12 cellular contexts compared by ENCODE assay signal in genomic region chr13:49308977-49309408, GRCh38.
DNase-seq lines count a peak whose midpoint lies in the region; ATAC-seq and TF ChIP-seq lines count a peak whose summit lies in the region.
"Had no signal": no experiment of that assay in that cellular context is flagged by ENCODE, and none has a peak within 500 bp of the region (broad histone marks: within the 10 kb centered on the region; RNA-seq: fewer than 3 reads in every experiment).

No MANE protein-coding gene starts in this region.

- no peaks in the 10 kb centered on the region for H3K36me3 ChIP-seq in hepatocyte (replicated peaks; ENCODE audit: insufficient read depth, low read depth)
- H3K36me3 ChIP-seq in rectal smooth muscle tissue (ENCODE audit: control insufficient read depth, insufficient read depth, low read length) = peaks cover 5% of the 10 kb centered on the region

- 87% methylated on average over 11 of the region's 11 CpGs for WGBS in hepatocyte (ENCODE audit: low lambda C conversion rate, missing lambda C conversion rate)

- H3K9me3 ChIP-seq in hepatocyte (ENCODE audit: low read depth) = no peaks in the 10 kb centered on the region
- H3K9me3 ChIP-seq: A549 had no signal

- TF ChIP-seq CTCF in hepatocyte (IDR thresholded peaks at IDR 0.05; ENCODE audit: poor library complexity) (no peak), RWPE1 (conservative IDR thresholded peaks at IDR 0.05; ENCODE audit: low read depth) (no peak)

- H3K27me3 ChIP-seq in hepatocyte (no peaks in the 10 kb centered on the region), rectal smooth muscle tissue (ENCODE audit: control insufficient read depth, insufficient read depth, low read length) (no peaks in the 10 kb centered on the region)

- H4K20me1 ChIP-seq in hepatocyte (ENCODE audit: insufficient read depth, poor library complexity, severe bottlenecking) = no peaks in the 10 kb centered on the region

- H3K79me2 ChIP-seq in hepatocyte = no peaks in the 10 kb centered on the region

- H3K4me2 ChIP-seq in hepatocyte = no peak overlapping the region
- H3K4me2 ChIP-seq: A549 had no signal

- H3K9me2 ChIP-seq in hepatocyte (replicated peaks; ENCODE audit: insufficient read depth) = no peaks in the 10 kb centered on the region

- H3K4me3 ChIP-seq in hepatocyte (no peak overlapping the region), rectal smooth muscle tissue (ENCODE audit: low read length) (no peak overlapping the region)
- H3K4me3 ChIP-seq: A549 had no signal

- H2AFZ ChIP-seq in hepatocyte = no peak overlapping the region

- CTCF ChIA-PET in RWPE1 (lab: Yijun Ruan, JAX) = no interaction called here

- H3K9ac ChIP-seq in rectal smooth muscle tissue (ENCODE audit: low read length) = no peak overlapping the region

- POLR2A ChIA-PET in RWPE1 (lab: Yijun Ruan, JAX; ENCODE audit: low non-redundant PET) = no interaction called here

- H3K4me1 ChIP-seq in hepatocyte (ENCODE audit: insufficient read depth) (peaks cover 18% of the 10 kb centered on the region), rectal smooth muscle tissue (ENCODE audit: control insufficient read depth, insufficient read depth, low read length) (peaks cover 24% of the 10 kb centered on the region)

- ATAC-seq in Right ventricle myocardium inferior = peak; percentile 13
- no peak for ATAC-seq in stimulated activated naive CD8-positive, alpha-beta T cell treated with anti-CD3 and anti-CD28 coated beads, Interleukin-15, Interleukin-2, amounts not matched to agents 100 U/mL and 50 U/mL, for 24 hours
- ATAC-seq: A549 had no signal

- intact Hi-C loops in Right ventricle myocardium inferior (cut with DNase I) = loop anchor here (2.0 to 10.0 kb wide), 4 partner anchors 92 to 536 kb away; no protein-coding TSS in a partner anchor
- intact Hi-C loops in cardiac septum (cut with DNase I) = no loop called here

- H3K27ac ChIP-seq in hepatocyte (peak overlapping the region; percentile 39), rectal smooth muscle tissue (ENCODE audit: low read depth, low read length) (peak overlapping the region; percentile 90), RWPE1 (no peak overlapping the region)
- H3K27ac ChIP-seq: A549 had no signal

- DNase-seq in Right ventricle myocardium inferior (ENCODE audit: missing footprints) (no peak), cardiac septum (ENCODE audit: low spot score) (no peak), hepatocyte (ENCODE audit: low spot score) (no peak), HuH-7.5 (ENCODE audit: low spot score) (no peak), OCI-M1 (lab: John Stamatoyannopoulos, UW) (no peak), RWPE1 (ENCODE audit: low spot score) (no peak)
- DNase-seq in stimulated activated naive CD8-positive, alpha-beta T cell treated with anti-CD3 and anti-CD28 coated beads, Interleukin-15, Interleukin-2, amounts not matched to agents 100 U/mL and 50 U/mL, for 24 hours = no peak
- DNase-seq: H7; NCI-H1694 treated with DMSO at 0.1 percent for 48 hours; stimulated activated CD8-positive, alpha-beta memory T cell treated with anti-CD3 and anti-CD28 coated beads, Interleukin-4, amount 100 ng/mL, for 48 hours had no signal
